ENCODE assay signal across 30 cellular contexts in the genomic region with DNA sequence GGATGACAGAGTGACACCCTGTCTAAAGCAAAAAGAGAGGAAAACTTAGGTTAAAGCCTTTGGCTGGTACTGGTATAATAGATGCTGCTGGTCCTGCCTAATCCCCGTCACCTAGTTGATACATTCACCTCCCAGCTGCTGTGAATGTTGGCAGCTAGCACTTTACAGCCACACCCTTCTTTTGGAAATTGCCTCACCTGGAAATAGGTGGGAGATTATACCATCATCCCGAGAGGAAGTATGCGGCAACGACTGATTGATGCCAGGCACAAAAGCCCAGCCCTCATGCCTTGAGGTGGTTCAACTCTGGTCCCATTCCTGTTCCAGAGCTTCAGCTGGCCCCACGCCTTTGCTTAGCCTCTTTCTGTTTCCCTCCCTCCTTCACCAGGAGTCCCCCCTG.
"Had no signal": no experiment of that assay in that cellular context is flagged by ENCODE, and none has a peak within 500 bp of the region (broad histone marks: within the 10 kb centered on the region; RNA-seq: fewer than 3 reads in every experiment).

No MANE protein-coding gene starts in this region.

- H3K4me3 Mint-ChIP-seq: activated B cell treated with CpG ODN at 0.5 μM for 24 hours; activated CD4-positive, alpha-beta memory T cell treated with anti-CD3 and anti-CD28 coated beads for 36 hours; activated naive CD4-positive, alpha-beta T cell treated with anti-CD3 and anti-CD28 coated beads for 36 hours; activated T-cell treated with anti-CD3 and anti-CD28 coated beads, Interleukin-2, amount 50 U/mL, for 4 hours; activated T-helper 1 cell treated with anti-CD3 and anti-CD28 coated beads, Interleukin-12 subunit alpha, Interleukin-12 subunit beta, Interleukin-2, Interleukin-4 antibody, amounts not matched to agents 30 ng/mL and 10 ng/mL and 1 ng/mL, durations not matched to agents 14 hours and 24 hours and 36 hours; T-helper 17 cell had no signal

- H3K9me2 ChIP-seq: SK-N-SH had no signal

- H3K27ac ChIP-seq: adrenal gland, body of pancreas, SJSA1, VCaP had no signal

- H3K4me3 ChIP-seq: adrenal gland, body of pancreas, K562, MG63, SJSA1 had no signal

- H3K4me2 ChIP-seq: SK-N-SH had no signal

- H3K9me3 ChIP-seq: adrenal gland, body of pancreas, MG63, SJSA1, SK-N-SH had no signal

- H3K27ac Mint-ChIP-seq: activated B cell treated with CpG ODN at 0.5 μM for 24 hours; activated CD4-positive, alpha-beta memory T cell treated with anti-CD3 and anti-CD28 coated beads for 36 hours; activated naive CD4-positive, alpha-beta T cell treated with anti-CD3 and anti-CD28 coated beads for 36 hours; activated naive CD4-positive, alpha-beta T cell treated with anti-CD3 and anti-CD28 coated beads, Interleukin-2, amount 50 U/mL, for 72 hours; activated T-helper 1 cell treated with anti-CD3 and anti-CD28 coated beads, Interleukin-12 subunit alpha, Interleukin-12 subunit beta, Interleukin-2, Interleukin-4 antibody, amounts not matched to agents 30 ng/mL and 10 ng/mL and 1 ng/mL, durations not matched to agents 14 hours and 24 hours and 36 hours; T-helper 17 cell had no signal

- H3K36me3 ChIP-seq: adrenal gland, MG63, SJSA1 had no signal

- H3K9ac ChIP-seq: SK-N-SH had no signal

- DNase-seq: activated B cell treated with CpG ODN at 0.5 μM for 24 hours; activated CD4-positive, alpha-beta memory T cell treated with anti-CD3 and anti-CD28 coated beads for 36 hours; activated CD4-positive, alpha-beta T cell treated with anti-CD3 and anti-CD28 coated beads for 4 hours; activated CD4-positive, alpha-beta T cell treated with anti-CD3 and anti-CD28 coated beads, Interleukin-2, amount 50 U/mL, for 1 hour; activated CD4-positive, CD25-positive, alpha-beta regulatory T cell treated with anti-CD3 and anti-CD28 coated beads, Interleukin-2, amount 50 U/mL, for 72 hours; activated CD8-positive, alpha-beta memory T cell treated with anti-CD3 and anti-CD28 coated beads, Interleukin-2, amount 50 U/mL, for 4 hours; activated gamma-delta T cell treated with Interleukin-2 at 50 U/mL for 16 hours; activated naive CD4-positive, alpha-beta T cell treated with anti-CD3 and anti-CD28 coated beads for 36 hours; activated T-cell treated with anti-CD3 and anti-CD28 coated beads for 4 hours; activated T-cell treated with anti-CD3 and anti-CD28 coated beads, Interleukin-2, amount 50 U/mL, for 4 hours; adrenal gland; body of pancreas; central memory CD4-positive, alpha-beta T cell; MG63; NCI-H1048; NCI-H1105 treated with DMSO at 0.1 percent for 48 hours; NCI-H1436; NCI-H1694 treated with DMSO at 0.1 percent for 48 hours; NCI-H2029; NCI-H345; NCI-H524 treated with DMSO at 0.1 percent for 48 hours; NK-92 treated with Interleukin-12 subunit alpha and Interleukin-12 subunit beta, amount 100 ng/mL, for 24 hours; SHP77 treated with DMSO at 0.1 percent for 48 hours; SK-N-SH; T-helper 17 cell had no signal

- ATAC-seq: activated naive CD4-positive, alpha-beta T cell treated with anti-CD3 and anti-CD28 coated beads, Interleukin-2, amount 50 U/mL, for 72 hours; activated T-cell treated with anti-CD3 and anti-CD28 coated beads, Interleukin-2, amount 50 U/mL, for 4 hours; body of pancreas; K562; T-helper 17 cell had no signal

- H3K27me3 Mint-ChIP-seq: activated B cell treated with CpG ODN at 0.5 μM for 24 hours had no signal

- H3K27me3 ChIP-seq: adrenal gland, body of pancreas, MG63, SJSA1 had no signal

- H3K36me3 Mint-ChIP-seq: activated CD4-positive, alpha-beta memory T cell treated with anti-CD3 and anti-CD28 coated beads for 36 hours; activated naive CD4-positive, alpha-beta T cell treated with anti-CD3 and anti-CD28 coated beads, Interleukin-2, amount 50 U/mL, for 72 hours had no signal

- H3K9me3 Mint-ChIP-seq: activated B cell treated with CpG ODN at 0.5 μM for 24 hours; activated CD4-positive, alpha-beta memory T cell treated with anti-CD3 and anti-CD28 coated beads for 36 hours; activated naive CD4-positive, alpha-beta T cell treated with anti-CD3 and anti-CD28 coated beads for 36 hours; activated naive CD4-positive, alpha-beta T cell treated with anti-CD3 and anti-CD28 coated beads, Interleukin-2, amount 50 U/mL, for 72 hours; activated T-cell treated with anti-CD3 and anti-CD28 coated beads, Interleukin-2, amount 50 U/mL, for 4 hours; activated T-helper 1 cell treated with anti-CD3 and anti-CD28 coated beads, Interleukin-12 subunit alpha, Interleukin-12 subunit beta, Interleukin-2, Interleukin-4 antibody, amounts not matched to agents 30 ng/mL and 10 ng/mL and 1 ng/mL, durations not matched to agents 14 hours and 24 hours and 36 hours had no signal

- H3K4me1 ChIP-seq: adrenal gland, body of pancreas had no signal
